In the genomic region with DNA sequence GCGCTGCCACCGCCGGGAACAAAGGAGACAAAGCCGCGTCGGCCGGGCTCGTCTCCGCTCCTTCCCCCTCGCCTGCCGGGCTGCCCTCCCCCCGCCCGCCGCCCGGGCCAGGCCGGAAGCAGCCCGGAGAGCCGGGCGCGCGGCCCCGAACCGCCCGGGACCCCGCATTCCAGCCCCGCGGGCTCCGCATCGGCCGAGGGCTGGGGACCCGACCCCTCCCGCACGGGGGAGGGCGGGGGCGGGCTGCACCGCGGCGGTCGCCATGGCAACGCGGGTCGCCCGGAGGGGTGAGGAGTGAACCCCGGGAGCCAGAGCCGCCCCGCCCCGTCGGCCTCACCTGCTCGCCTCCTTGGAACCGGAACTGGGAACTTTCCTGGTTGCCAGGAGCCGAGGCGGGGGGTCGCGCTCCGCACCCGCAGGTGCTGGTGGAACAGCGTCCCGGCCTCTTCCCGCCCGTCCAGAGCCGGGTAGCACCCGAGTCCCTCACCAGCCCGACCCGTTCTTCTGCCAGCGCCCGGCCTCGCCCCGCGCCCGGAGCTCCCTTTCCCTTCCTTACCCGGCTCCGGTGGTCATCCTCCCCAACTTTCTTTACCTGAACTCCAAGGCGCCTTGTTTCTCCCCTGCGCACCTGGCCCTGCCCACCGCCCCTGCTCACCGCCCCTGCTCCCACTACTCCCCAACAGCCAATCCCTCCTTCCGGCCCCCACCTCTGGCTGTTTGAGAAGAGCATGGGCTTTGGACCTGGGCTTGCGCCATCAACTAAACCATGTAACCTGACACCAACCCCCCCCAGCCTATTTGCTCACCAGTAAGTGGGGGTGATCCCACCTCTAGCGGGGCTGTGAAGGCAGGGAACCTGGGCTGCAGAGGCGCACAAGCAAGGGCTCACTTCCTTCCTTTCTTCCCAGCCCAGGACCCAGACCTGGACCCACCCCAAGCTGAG, we compare ENCODE assay signal across 8 cellular contexts. TPM values are rescaled to one million over a fixed set of nuclear protein-coding genes. Genes with fewer than 3 reads are reported as not detected.
A peak's percentile ranks its signal among the peaks of the same experiment; 100 is the strongest.
DNase-seq lines count a peak whose midpoint lies in the region; ATAC-seq and TF ChIP-seq lines count a peak whose summit lies in the region.

Gene PLXNB1 (minus strand): TSS at position 671 of the 943 bp plus-strand sequence. CDS start 5,475 bp downstream, outside the sequence.

- peak within 1 kb of the TSS; percentile 79 to 87 for H3K4me3 Mint-ChIP-seq in CD14-positive monocyte

- peaks cover 24 to 33% of the 10 kb centered on the region in 2 donors for H3K36me3 Mint-ChIP-seq in CD14-positive monocyte

- H3K27me3 Mint-ChIP-seq in CD14-positive monocyte (ENCODE audit: low read depth in 3 of 3) = peaks cover 24 to 38% (median 26%) of the 10 kb centered on the region in 3 donors

- peaks cover 0 to 5% (median 0%) of the 10 kb centered on the region in 7 donors for H3K9me3 Mint-ChIP-seq in CD14-positive monocyte

- ATAC-seq in GM21367 (IDR thresholded peaks at IDR 0.05; ENCODE audit: unreplicated experiment) = no peak

- peaks cover 0 to 37% of the 10 kb centered on the region in 2 experiments; a peak in 1 of 3 replicates for H3K36me3 ChIP-seq in HEK293 (ENCODE audit: control insufficient read depth in 2 of 2, insufficient read depth in 1 of 2, low read length in 2 of 2)
- peaks cover 39% of the 10 kb centered on the region for H3K36me3 ChIP-seq in mesodermal cell (ENCODE audit: control insufficient read depth, insufficient read depth, low read length)

- peak within 1 kb of the TSS in 3 of 7 donors; percentile 18 to 79 (median 35) for H3K27ac Mint-ChIP-seq in CD14-positive monocyte

- DNase-seq in CD14-positive monocyte (ENCODE audit: low spot score) (no peak), NCI-H69 (lab: John Stamatoyannopoulos, UW) (peak; percentile 94), activated T-cell treated with anti-CD3 and anti-CD28 coated beads for 4 hours (peak; percentile 55), epithelial cell of esophagus (ENCODE audit: low read depth) (peak; percentile 95)
- DNase-seq in stimulated activated CD8-positive, alpha-beta memory T cell treated with anti-CD3 and anti-CD28 coated beads, Interleukin-2, amount 100 ng/mL, for 1 hour (ENCODE audit: low read depth in 2 of 2) = peak; percentile 26 to 46

- peaks cover 3% of the 10 kb centered on the region; the same call in 1 of the 2 replicates for H3K4me1 ChIP-seq in HEK293 (ENCODE audit: control insufficient read depth, insufficient read depth, low read length)
- peaks cover 38% of the 10 kb centered on the region for H3K4me1 ChIP-seq in mesodermal cell (ENCODE audit: control insufficient read depth, insufficient read depth, low read length, poor library complexity, severe bottlenecking)

- H3K27ac ChIP-seq in HEK293 (ENCODE audit: extremely low read depth, low read depth, low read length) = peak within 1 kb of the TSS; percentile 66; the same call in 1 of the 2 replicates
- peak within 1 kb of the TSS; percentile 94 for H3K27ac ChIP-seq in mesodermal cell (ENCODE audit: low read depth, low read length, severe bottlenecking)

- no peaks in the 10 kb centered on the region for H3K9me3 ChIP-seq in HEK293 (ENCODE audit: control insufficient read depth, insufficient read depth, low read depth, low read length)
- no peaks in the 10 kb centered on the region for H3K9me3 ChIP-seq in mesodermal cell (ENCODE audit: control insufficient read depth, low read length)

- WGBS in mesodermal cell (ENCODE audit: insufficient coverage in 2 of 2), 2 experiments = 0 to 1% methylated on average over 45 to 60 of the region's 80 CpGs

- intact Hi-C loops in CD14-positive monocyte (cut with micrococcal nuclease) = loop anchor here in 1 of 2 donors (10.0 kb wide), 1 partner anchor 235 kb away; no protein-coding TSS in a partner anchor

- H3K4me3 ChIP-seq in HEK293 (ENCODE audit: low read depth, low read length) (peak within 1 kb of the TSS; percentile 70), epithelial cell of esophagus (ENCODE audit: low read length) (peak within 1 kb of the TSS; percentile 71), mesodermal cell (ENCODE audit: extremely low read depth, insufficient read depth, low read length, poor library complexity, severe bottlenecking) (peak within 1 kb of the TSS; percentile 59)

- CTCF ChIA-PET in HEK293 (lab: Yijun Ruan, JAX) = interaction anchor here (0.7 to 2.9 kb wide), 2 partner anchors 10 to 29 kb away, joined by 3 to 9 read pairs; partner anchors contain the start of genes CCDC51 and TMA7

- H3K4me1 Mint-ChIP-seq in CD14-positive monocyte = peaks cover 13% of the 10 kb centered on the region

- POLR2A ChIA-PET in HEK293 (lab: Yijun Ruan, JAX) = interaction anchor here (1.0 to 1.2 kb wide), 1 partner anchor 10 kb away, joined by 3 to 6 read pairs; the partner anchor contains the start of genes CCDC51 and TMA7

- TF ChIP-seq CTCF in CD14-positive monocyte (IDR thresholded peaks at IDR 0.05) (no peak), HEK293 (tag by site-specific recombination; IDR thresholded peaks at IDR 0.05) (no peak), epithelial cell of esophagus (IDR thresholded peaks at IDR 0.05; ENCODE audit: insufficient read depth, low read depth, low read length, missing control alignments) (no peak)

TF ChIP-seq in HEK293, 187 proteins besides CTCF, POLR2A, EP300 and RAD21 (continues in another document):
- TF ChIP-seq ZNF510 (tag by site-specific recombination; IDR thresholded peaks at IDR 0.05; ENCODE audit: insufficient replicate concordance) = no peak
- peak; percentile 50 for TF ChIP-seq IKZF3 (tag by site-specific recombination; IDR thresholded peaks at IDR 0.05)
- TF ChIP-seq ZIC2 (tag by site-specific recombination; IDR thresholded peaks at IDR 0.05) = peak; percentile 46
- no peak for TF ChIP-seq GFI1B (tag by site-specific recombination; IDR thresholded peaks at IDR 0.05)
- TF ChIP-seq GLIS2 (tag by site-specific recombination; IDR thresholded peaks at IDR 0.05) = peak; percentile 74
- 0 out of 2 replicates have a peak, but pooled peaks have one; percentile 52 for TF ChIP-seq ZBTB48 (tag by site-specific recombination; IDR thresholded peaks at IDR 0.05)
- peak; percentile 79 for TF ChIP-seq KLF17 (tag by site-specific recombination; IDR thresholded peaks at IDR 0.05)
- TF ChIP-seq ZNF76 (tag by site-specific recombination; IDR thresholded peaks at IDR 0.05; ENCODE audit: borderline replicate concordance, low read depth) = peak; percentile 60; the same call in 1 of the 2 replicates
- TF ChIP-seq ZFHX2 (tag by site-specific recombination; conservative IDR thresholded peaks at IDR 0.05) = peak; percentile 85
- TF ChIP-seq ZNF501 (tag by site-specific recombination; IDR thresholded peaks at IDR 0.05) = peak; percentile 77
- TF ChIP-seq KLF7 (tag by site-specific recombination; IDR thresholded peaks at IDR 0.05; ENCODE audit: borderline replicate concordance) = peak; percentile 51; the same call in 1 of the 2 replicates
- TF ChIP-seq, protein P1, sequence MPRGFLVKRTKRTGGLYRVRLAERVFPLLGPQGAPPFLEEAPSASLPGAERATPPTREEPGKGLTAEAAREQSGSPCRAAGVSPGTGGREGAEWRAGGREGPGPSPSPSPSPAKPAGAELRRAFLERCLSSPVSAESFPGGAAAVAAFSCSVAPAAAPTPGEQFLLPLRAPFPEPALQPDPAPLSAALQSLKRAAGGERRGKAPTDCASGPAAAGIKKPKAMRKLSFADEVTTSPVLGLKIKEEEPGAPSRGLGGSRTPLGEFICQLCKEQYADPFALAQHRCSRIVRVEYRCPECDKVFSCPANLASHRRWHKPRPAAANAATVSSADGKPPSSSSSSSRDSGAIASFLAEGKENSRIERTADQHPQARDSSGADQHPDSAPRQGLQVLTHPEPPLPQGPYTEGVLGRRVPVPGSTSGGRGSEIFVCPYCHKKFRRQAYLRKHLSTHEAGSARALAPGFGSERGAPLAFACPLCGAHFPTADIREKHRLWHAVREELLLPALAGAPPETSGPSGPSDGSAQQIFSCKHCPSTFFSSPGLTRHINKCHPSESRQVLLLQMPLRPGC (tag by site-specific recombination; IDR thresholded peaks at IDR 0.05) = 0 out of 2 replicates have a peak, but pooled peaks have one; percentile 18
- TF ChIP-seq, protein P2, sequence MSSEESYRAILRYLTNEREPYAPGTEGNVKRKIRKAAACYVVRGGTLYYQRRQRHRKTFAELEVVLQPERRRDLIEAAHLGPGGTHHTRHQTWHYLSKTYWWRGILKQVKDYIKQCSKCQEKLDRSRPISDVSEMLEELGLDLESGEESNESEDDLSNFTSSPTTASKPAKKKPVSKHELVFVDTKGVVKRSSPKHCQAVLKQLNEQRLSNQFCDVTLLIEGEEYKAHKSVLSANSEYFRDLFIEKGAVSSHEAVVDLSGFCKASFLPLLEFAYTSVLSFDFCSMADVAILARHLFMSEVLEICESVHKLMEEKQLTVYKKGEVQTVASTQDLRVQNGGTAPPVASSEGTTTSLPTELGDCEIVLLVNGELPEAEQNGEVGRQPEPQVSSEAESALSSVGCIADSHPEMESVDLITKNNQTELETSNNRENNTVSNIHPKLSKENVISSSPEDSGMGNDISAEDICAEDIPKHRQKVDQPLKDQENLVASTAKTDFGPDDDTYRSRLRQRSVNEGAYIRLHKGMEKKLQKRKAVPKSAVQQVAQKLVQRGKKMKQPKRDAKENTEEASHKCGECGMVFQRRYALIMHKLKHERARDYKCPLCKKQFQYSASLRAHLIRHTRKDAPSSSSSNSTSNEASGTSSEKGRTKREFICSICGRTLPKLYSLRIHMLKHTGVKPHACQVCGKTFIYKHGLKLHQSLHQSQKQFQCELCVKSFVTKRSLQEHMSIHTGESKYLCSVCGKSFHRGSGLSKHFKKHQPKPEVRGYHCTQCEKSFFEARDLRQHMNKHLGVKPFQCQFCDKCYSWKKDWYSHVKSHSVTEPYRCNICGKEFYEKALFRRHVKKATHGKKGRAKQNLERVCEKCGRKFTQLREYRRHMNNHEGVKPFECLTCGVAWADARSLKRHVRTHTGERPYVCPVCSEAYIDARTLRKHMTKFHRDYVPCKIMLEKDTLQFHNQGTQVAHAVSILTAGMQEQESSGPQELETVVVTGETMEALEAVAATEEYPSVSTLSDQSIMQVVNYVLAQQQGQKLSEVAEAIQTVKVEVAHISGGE (tag by site-specific recombination; conservative IDR thresholded peaks at IDR 0.05; ENCODE audit: low read depth) = peak; percentile 88
- TF ChIP-seq SP7 (tag by site-specific recombination; IDR thresholded peaks at IDR 0.05) = peak; percentile 73
- peak; percentile 70 for TF ChIP-seq ZBTB7A (tag by site-specific recombination; IDR thresholded peaks at IDR 0.05; ENCODE audit: low read depth)

RNA-seq across cellular contexts. Expression of gene PLXNB1, which starts in this region (rescaled TPM):
- polyA plus RNA-seq in CD14-positive monocyte = under 1 TPM in 1 of 2 donors, not detected in 1; 0.14 TPM
- 57.1 TPM for polyA plus RNA-seq in mesodermal cell (2013, experiment 1 of 2)
- polyA plus RNA-seq in mesodermal cell (2013, experiment 2 of 2) = 47.5 TPM
